ENCODE assay signal across 1 cellular context in the genomic region with DNA sequence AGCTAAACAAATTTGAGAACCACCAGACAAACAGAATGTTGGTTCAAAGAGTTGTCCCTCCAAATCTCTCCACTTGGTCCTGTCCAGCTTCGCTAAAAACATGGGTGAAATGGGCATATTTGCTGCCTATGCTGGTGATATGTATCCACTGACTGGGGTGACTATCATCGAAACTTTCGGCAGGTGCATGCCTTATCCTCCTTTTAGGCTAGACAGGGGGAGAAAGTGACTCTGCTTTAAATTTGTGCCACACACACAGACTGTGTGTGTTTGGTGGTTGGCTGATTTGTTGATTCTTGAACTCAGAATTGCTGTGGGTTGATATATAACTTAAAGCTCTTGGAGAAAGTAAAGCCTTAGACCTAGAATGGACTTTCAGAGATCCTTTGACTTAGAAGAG.
TF ChIP-seq lines count a peak whose summit lies in the region.

No MANE protein-coding gene starts in this region.

TF ChIP-seq in IMR-90, 13 proteins besides CTCF, POLR2A, EP300 and RAD21 (continued from another document):
- TF ChIP-seq CEBPB (IDR thresholded peaks at IDR 0.05; ENCODE audit: low read depth, low read length) = no peak
- TF ChIP-seq CHD1 (IDR thresholded peaks at IDR 0.05; ENCODE audit: low read depth, low read length) = no peak
- TF ChIP-seq MAZ (IDR thresholded peaks at IDR 0.05; ENCODE audit: borderline replicate concordance, low read depth, low read length) = no peak
- TF ChIP-seq RCOR1 (IDR thresholded peaks at IDR 0.05; ENCODE audit: insufficient replicate concordance, low read length) = no peak
